8 cellular contexts compared by ENCODE assay signal in the genomic region with DNA sequence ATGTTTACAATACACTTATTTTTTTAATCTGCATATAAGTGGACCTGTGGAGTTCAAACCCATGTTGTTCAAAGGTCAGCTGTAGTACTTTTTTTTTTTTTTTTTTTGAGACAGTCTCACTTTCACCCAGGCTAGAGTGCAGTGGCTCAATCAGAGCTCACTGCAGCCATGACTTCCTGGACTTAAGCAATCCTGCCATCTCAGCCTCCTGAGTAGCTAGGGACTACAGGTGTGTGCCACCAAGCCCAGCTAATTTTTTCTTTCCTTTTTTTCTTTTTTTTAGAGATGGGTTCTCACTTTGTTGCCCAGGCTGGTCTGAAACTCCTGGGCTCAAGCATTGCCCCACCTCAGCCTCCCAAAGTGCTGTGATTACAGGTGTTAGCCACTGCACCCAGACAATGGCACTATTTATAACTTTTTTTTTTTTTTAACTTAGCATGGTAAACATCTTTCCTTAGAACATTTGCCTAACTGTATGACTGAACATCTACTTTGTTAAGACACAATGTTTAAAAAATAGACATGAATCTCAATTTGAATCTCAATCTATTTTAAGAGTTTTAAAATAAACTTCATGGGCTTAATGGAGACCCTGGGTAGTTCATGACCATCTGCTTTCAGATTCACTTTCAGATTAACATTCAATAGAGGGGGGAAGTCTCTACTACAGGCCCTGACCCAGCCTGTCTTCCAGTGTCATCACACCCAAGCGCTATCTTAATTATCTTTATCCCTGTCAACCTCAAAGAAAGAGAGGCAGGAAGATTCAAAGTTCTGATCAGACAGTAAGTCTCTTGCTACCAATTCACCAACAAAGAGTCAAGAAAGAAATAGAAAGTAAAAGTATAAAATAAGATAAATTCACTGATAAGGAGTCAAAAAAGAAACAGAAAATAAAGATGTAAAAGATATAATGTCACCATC.
DNase-seq lines count a peak whose midpoint lies in the region; ATAC-seq and TF ChIP-seq lines count a peak whose summit lies in the region.

No MANE protein-coding gene starts in this region.

- peak; percentile 88 for ATAC-seq in GM18519 (IDR thresholded peaks at IDR 0.05; ENCODE audit: low FRiP score, unreplicated experiment)
- ATAC-seq in GM21528 (IDR thresholded peaks at IDR 0.05; ENCODE audit: low FRiP score, unreplicated experiment): peak; percentile 90
- peak; percentile 91 for ATAC-seq in HG03457 (IDR thresholded peaks at IDR 0.05; ENCODE audit: unreplicated experiment)

- peaks cover 23% of the 10 kb centered on the region for H3K4me1 Mint-ChIP-seq in MCF 10A (ENCODE audit: insufficient read depth, unreplicated experiment)

- H3K36me3 Mint-ChIP-seq in MCF 10A (ENCODE audit: insufficient read depth, unreplicated experiment): peaks cover 11% of the 10 kb centered on the region

- POLR2A ChIA-PET in MCF 10A (lab: Yijun Ruan, JAX): interaction anchor here (0.8 kb wide), 1 partner anchor 540 kb away, joined by 3 read pairs; no protein-coding TSS in a partner anchor

- no TSS peak for BruUV-seq in MCF 10A (replicated peaks; lab: Mats Ljungman, UMichigan)

- CTCF ChIA-PET in MCF 10A (lab: Yijun Ruan, JAX): interaction anchor here (0.6 kb wide), 1 partner anchor 360 kb away, joined by 4 read pairs; no protein-coding TSS in a partner anchor

- peaks cover 16% of the 10 kb centered on the region for H3K9me3 Mint-ChIP-seq in MCF 10A (ENCODE audit: unreplicated experiment)

- WGBS in lower leg skin, 2 donors: 78 to 91% methylated on average over 1 of the region's 1 CpG

- DNase-seq in germinal center (ENCODE audit: low spot score) (peak; percentile 42), HUDEP-2 (lab: John Stamatoyannopoulos, UW; ENCODE audit: unreplicated experiment in 76 of 76) (no peak), MCF 10A (ENCODE audit: unreplicated experiment) (no peak), DMS79 treated with DMSO at 0.1 percent for 48 hours (lab: John Stamatoyannopoulos, UW) (no peak), lower leg skin (ENCODE audit: low spot score in 2 of 2) (no peak)

- no peak overlapping the region for H3K4me3 ChIP-seq in lower leg skin (ENCODE audit: low read depth, poor library complexity, severe bottlenecking)

- H3K27ac Mint-ChIP-seq in MCF 10A (ENCODE audit: low read depth, unreplicated experiment): no peak overlapping the region

- TF ChIP-seq CTCF in MCF 10A (IDR thresholded peaks at IDR 0.05; ENCODE audit: unreplicated experiment) (no peak), lower leg skin (IDR thresholded peaks at IDR 0.05) (no peak)

- intact Hi-C loops in MCF 10A (cut with micrococcal nuclease): no loop called here
- intact Hi-C loops in lower leg skin (cut with DNase I; ENCODE audit: low total_unique reads): no loop called here

- no peaks in the 10 kb centered on the region for H3K27me3 Mint-ChIP-seq in MCF 10A (ENCODE audit: insufficient read depth, unreplicated experiment)

- no peak for TF ChIP-seq POLR2A in lower leg skin (IDR thresholded peaks at IDR 0.05)

- no peak overlapping the region for H3K4me3 Mint-ChIP-seq in MCF 10A (ENCODE audit: unreplicated experiment)
